In the genomic region with DNA sequence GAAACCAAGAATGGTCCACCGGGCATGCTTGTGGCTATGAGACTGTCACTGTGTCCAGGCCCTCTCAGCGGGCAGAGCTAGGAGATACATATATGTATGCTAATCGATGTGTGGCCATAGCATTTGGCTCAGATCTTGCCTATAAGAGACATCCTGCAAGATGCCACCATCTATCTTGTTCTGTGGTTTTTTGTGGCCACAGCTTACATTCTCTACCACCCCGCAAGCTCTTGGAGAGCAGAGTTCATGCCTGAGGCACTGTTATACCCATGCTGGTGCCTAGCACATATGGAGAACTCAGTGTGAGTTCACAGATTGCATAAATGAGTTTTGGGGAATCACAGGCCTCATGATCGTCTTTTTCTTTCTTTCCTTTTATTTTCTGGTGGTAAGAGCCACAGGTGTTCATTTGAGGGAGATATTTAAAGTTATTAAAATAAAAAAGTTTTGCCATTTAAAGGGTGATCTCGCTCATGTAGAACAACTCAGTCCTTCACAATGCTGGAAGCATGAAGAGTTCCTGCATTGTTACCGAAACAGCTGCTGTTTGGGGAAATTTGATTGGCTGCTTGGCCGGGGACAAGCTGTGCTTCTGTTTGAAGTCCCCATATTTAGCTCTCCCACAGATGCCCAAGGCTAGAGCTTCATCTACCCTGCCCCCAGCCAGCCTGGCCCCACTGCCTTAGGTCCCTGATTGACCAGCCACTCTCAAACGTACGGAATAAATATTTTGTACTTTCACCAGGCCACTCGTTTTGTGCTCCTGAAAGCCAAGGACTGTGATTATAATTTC, we compare ENCODE assay signal across 14 cellular contexts.
DNase-seq lines count a peak whose midpoint lies in the region; ATAC-seq lines count a peak whose summit lies in the region.
"Had no signal": no experiment of that assay in that cellular context is flagged by ENCODE, and none has a peak within 500 bp of the region (broad histone marks: within the 10 kb centered on the region; RNA-seq: fewer than 3 reads in every experiment).

No MANE protein-coding gene starts in this region.

- H3K36me3 ChIP-seq in SJCRH30 (no peaks in the 10 kb centered on the region), mesenchymal stem cell (ENCODE audit: control insufficient read depth in 1 of 2, insufficient read depth in 2 of 2, low read depth in 1 of 2, low read length in 2 of 2) (no peaks in the 10 kb centered on the region)
- H3K36me3 ChIP-seq: ascending aorta had no signal

- no peak overlapping the region for H2AFZ ChIP-seq in mesenchymal stem cell (ENCODE audit: low read depth, low read length)

- H3K4me1 ChIP-seq in SJCRH30 (no peaks in the 10 kb centered on the region), mesenchymal stem cell (ENCODE audit: control insufficient read depth, insufficient read depth, low read depth, low read length) (peaks cover 4% of the 10 kb centered on the region)

- no peak overlapping the region for H3K4me2 ChIP-seq in mesenchymal stem cell (ENCODE audit: low read length, poor library complexity, severe bottlenecking)

- no peak overlapping the region for H2BK120ac ChIP-seq in mesenchymal stem cell (ENCODE audit: low read depth, low read length)

- peak overlapping the region; percentile 47 for H4K8ac ChIP-seq in mesenchymal stem cell (ENCODE audit: low read length)

- H2AK5ac ChIP-seq in mesenchymal stem cell (ENCODE audit: low read length, severe bottlenecking) = no peak overlapping the region

- H3K27ac Mint-ChIP-seq in activated naive CD8-positive, alpha-beta T cell treated with anti-CD3 and anti-CD28 coated beads, Interleukin-2, amount 50 U/mL, for 24 hours = no peak overlapping the region
- H3K27ac Mint-ChIP-seq: activated T-helper 1 cell treated with anti-CD3 and anti-CD28 coated beads, Interleukin-12 subunit alpha, Interleukin-12 subunit beta, Interleukin-2, Interleukin-4 antibody, amounts not matched to agents 30 ng/mL and 10 ng/mL and 1 ng/mL, durations not matched to agents 14 hours and 24 hours and 36 hours; natural killer cell treated with Interleukin-12 subunit alpha and Interleukin-12 subunit beta and Interleukin-15 and Interleukin-18, amount 100 ng/mL, for 72 hours had no signal

- H3K9me3 Mint-ChIP-seq in activated naive CD8-positive, alpha-beta T cell treated with anti-CD3 and anti-CD28 coated beads, Interleukin-2, amount 50 U/mL, for 24 hours = no peaks in the 10 kb centered on the region
- H3K9me3 Mint-ChIP-seq: activated T-helper 1 cell treated with anti-CD3 and anti-CD28 coated beads, Interleukin-12 subunit alpha, Interleukin-12 subunit beta, Interleukin-2, Interleukin-4 antibody, amounts not matched to agents 30 ng/mL and 10 ng/mL and 1 ng/mL, durations not matched to agents 14 hours and 24 hours and 36 hours; natural killer cell treated with Interleukin-12 subunit alpha and Interleukin-12 subunit beta and Interleukin-15 and Interleukin-18, amount 100 ng/mL, for 72 hours had no signal

- H3K18ac ChIP-seq in mesenchymal stem cell (ENCODE audit: low read depth in 1 of 2, low read length in 2 of 2) = no peak overlapping the region

- H4K91ac ChIP-seq in mesenchymal stem cell (ENCODE audit: low read length) = no peak overlapping the region

- H3K9me3 ChIP-seq in SJCRH30 (replicated peaks) = no peaks in the 10 kb centered on the region; the same call in 1 of the 2 replicates
- peaks cover 5% of the 10 kb centered on the region for H3K9me3 ChIP-seq in mesenchymal stem cell (ENCODE audit: control insufficient read depth, low read length)
- H3K9me3 ChIP-seq: ascending aorta had no signal

- no peak overlapping the region for H2BK15ac ChIP-seq in mesenchymal stem cell (ENCODE audit: low read depth, poor library complexity, severe bottlenecking)

- WGBS in mesenchymal stem cell = 96% methylated on average over 11 of the region's 11 CpGs

- no peaks in the 10 kb centered on the region for H3K36me3 Mint-ChIP-seq in activated naive CD8-positive, alpha-beta T cell treated with anti-CD3 and anti-CD28 coated beads, Interleukin-2, amount 50 U/mL, for 24 hours (ENCODE audit: low read depth)
- H3K36me3 Mint-ChIP-seq: natural killer cell treated with Interleukin-12 subunit alpha and Interleukin-12 subunit beta and Interleukin-15 and Interleukin-18, amount 100 ng/mL, for 72 hours had no signal

- H2BK5ac ChIP-seq in mesenchymal stem cell (ENCODE audit: low read depth, low read length, poor library complexity, severe bottlenecking) = no peak overlapping the region

- H3K4me3 Mint-ChIP-seq in activated naive CD8-positive, alpha-beta T cell treated with anti-CD3 and anti-CD28 coated beads, Interleukin-2, amount 50 U/mL, for 24 hours = no peak overlapping the region
- H3K4me3 Mint-ChIP-seq: activated T-helper 1 cell treated with anti-CD3 and anti-CD28 coated beads, Interleukin-12 subunit alpha, Interleukin-12 subunit beta, Interleukin-2, Interleukin-4 antibody, amounts not matched to agents 30 ng/mL and 10 ng/mL and 1 ng/mL, durations not matched to agents 14 hours and 24 hours and 36 hours; natural killer cell treated with Interleukin-12 subunit alpha and Interleukin-12 subunit beta and Interleukin-15 and Interleukin-18, amount 100 ng/mL, for 72 hours had no signal

- H3K23ac ChIP-seq in mesenchymal stem cell (ENCODE audit: low read length in 2 of 2) = no peak overlapping the region

- no peaks in the 10 kb centered on the region for H3K79me1 ChIP-seq in mesenchymal stem cell (replicated peaks; ENCODE audit: low read length, poor library complexity, severe bottlenecking)

- H3K4me3 ChIP-seq in SJCRH30 (no peak overlapping the region), mesenchymal stem cell (ENCODE audit: insufficient read depth in 1 of 2, low read depth in 1 of 2, low read length in 2 of 2) (no peak overlapping the region)
- H3K4me3 ChIP-seq: ascending aorta had no signal

- H3K4me1 Mint-ChIP-seq in activated naive CD8-positive, alpha-beta T cell treated with anti-CD3 and anti-CD28 coated beads, Interleukin-2, amount 50 U/mL, for 24 hours = no peaks in the 10 kb centered on the region

- H3K9ac ChIP-seq in mesenchymal stem cell (ENCODE audit: low read length) = no peak overlapping the region

- H3K14ac ChIP-seq in mesenchymal stem cell (ENCODE audit: low read length in 2 of 2) = no peak overlapping the region

- H2BK12ac ChIP-seq in mesenchymal stem cell (ENCODE audit: low read length in 2 of 2) = no peak overlapping the region

- no peak for ATAC-seq in activated naive CD8-positive, alpha-beta T cell treated with anti-CD3 and anti-CD28 coated beads, Interleukin-2, amount 50 U/mL, for 24 hours
- ATAC-seq: natural killer cell treated with Interleukin-12 subunit alpha and Interleukin-12 subunit beta and Interleukin-15 and Interleukin-18, amount 100 ng/mL, for 72 hours had no signal

- DNase-seq in COR-L47 (lab: John Stamatoyannopoulos, UW) = peak; percentile 62
- peak; percentile 17 for DNase-seq in ELR (ENCODE audit: low read depth)
- peak; percentile 43 to 54 for DNase-seq in SJCRH30
- DNase-seq in mesenchymal stem cell = no peak
- no peak for DNase-seq in activated naive CD8-positive, alpha-beta T cell treated with anti-CD3 and anti-CD28 coated beads, Interleukin-2, amount 50 U/mL, for 24 hours
- no peak for DNase-seq in HuH-7.5 (ENCODE audit: low spot score)
- no peak for DNase-seq in iPS-NIHi7 (ENCODE audit: extremely low spot score)
- DNase-seq: activated CD4-positive, alpha-beta T cell treated with anti-CD3 and anti-CD28 coated beads for 48 hours; effector CD4-positive, alpha-beta T cell; foreskin melanocyte; MM.1S had no signal

- no peak overlapping the region for H3K4ac ChIP-seq in mesenchymal stem cell (ENCODE audit: low read depth in 1 of 2, low read length in 2 of 2)

- H3K27me3 Mint-ChIP-seq in activated naive CD8-positive, alpha-beta T cell treated with anti-CD3 and anti-CD28 coated beads, Interleukin-2, amount 50 U/mL, for 24 hours = peaks cover 2% of the 10 kb centered on the region

- H3K27me3 ChIP-seq in SJCRH30 (no peaks in the 10 kb centered on the region), mesenchymal stem cell (ENCODE audit: control insufficient read depth in 1 of 2, insufficient read depth in 1 of 2, low read length in 2 of 2) (peaks cover 9 to 13% of the 10 kb centered on the region in 2 experiments)
- H3K27me3 ChIP-seq: ascending aorta had no signal

- no peak overlapping the region for H3K27ac ChIP-seq in SJCRH30
- H3K27ac ChIP-seq in mesenchymal stem cell (ENCODE audit: low read length, poor library complexity, severe bottlenecking) = no peak overlapping the region
- H3K27ac ChIP-seq: ascending aorta had no signal

Comparison
In these comparisons a context has a peak if more than half of its experiments do, and no peak if none do; other contexts are left out.
1. DNase-seq: peak in COR-L47 (single experiment), ELR (single experiment) and SJCRH30 (2 of 2); none in mesenchymal stem cell (single experiment), activated naive CD8-positive, alpha-beta T cell treated with anti-CD3 and anti-CD28 coated beads, Interleukin-2, amount 50 U/mL, for 24 hours (single experiment), HuH-7.5 (single experiment) and iPS-NIHi7 (single experiment).